ENCODE assay signal across 32 cellular contexts in the genomic region with DNA sequence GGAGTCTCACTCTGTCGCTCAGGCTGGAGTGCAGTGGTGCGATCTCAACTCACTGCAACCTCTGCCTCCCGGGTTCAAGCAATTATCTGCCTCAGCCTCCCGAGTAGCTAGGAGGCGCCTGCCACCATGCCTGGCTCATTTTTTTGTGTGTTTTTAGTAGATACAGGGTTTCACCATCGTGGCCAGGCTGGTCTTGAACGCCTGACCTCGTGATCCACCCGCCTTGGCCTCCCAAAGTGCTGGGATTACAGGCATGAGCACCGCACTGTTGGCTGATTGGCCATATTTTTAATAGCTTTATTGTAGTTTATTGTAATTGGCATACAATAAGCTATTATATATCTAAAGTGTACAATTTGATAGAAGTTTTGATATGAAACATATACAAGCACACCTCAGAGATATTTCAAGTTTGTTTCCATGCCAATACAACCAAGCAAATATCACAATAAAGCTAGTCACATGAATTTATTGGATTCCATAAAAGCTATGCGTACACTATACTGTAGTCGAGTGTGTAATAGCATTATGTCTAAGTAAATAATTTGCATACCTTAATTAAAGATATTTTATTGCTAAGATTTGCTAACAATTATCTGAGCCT. TPM values are rescaled to one million over a fixed set of nuclear protein-coding genes. Genes with fewer than 3 reads are reported as not detected.
"Had no signal": no experiment of that assay in that cellular context is flagged by ENCODE, and none has a peak within 500 bp of the region (broad histone marks: within the 10 kb centered on the region; RNA-seq: fewer than 3 reads in every experiment).

No MANE protein-coding gene starts in this region.

- H3K9me3 ChIP-seq: body of pancreas, colonic mucosa, esophagus squamous epithelium, gastroesophageal sphincter had no signal

- H3K27ac Mint-ChIP-seq: activated CD4-positive, alpha-beta memory T cell treated with anti-CD3 and anti-CD28 coated beads, Interleukin-2, amount 10 ng/mL, durations not matched to agents 7 days and 5 days; activated CD4-positive, alpha-beta T cell treated with anti-CD3 and anti-CD28 coated beads, Interleukin-2, amount 10 ng/mL, durations not matched to agents 7 days and 5 days; activated naive CD8-positive, alpha-beta T cell; activated T-cell treated with anti-CD3 and anti-CD28 coated beads, Interleukin-2, amount 50 U/mL, for 24 hours; activated T-helper 17 cell treated with anti-CD3 and anti-CD28 coated beads, Interleukin-2, amount 50 U/mL, for 72 hours; WTC11 had no signal

- H3K4me1 ChIP-seq: esophagus squamous epithelium, gastroesophageal sphincter had no signal

- DNase-seq: activated CD4-positive, alpha-beta memory T cell treated with anti-CD3 and anti-CD28 coated beads, Interleukin-2, amount 10 ng/mL, durations not matched to agents 7 days and 5 days; activated CD4-positive, alpha-beta T cell treated with anti-CD3 and anti-CD28 coated beads for 1 hour; activated CD4-positive, alpha-beta T cell treated with anti-CD3 and anti-CD28 coated beads for 4 hours; activated CD4-positive, alpha-beta T cell treated with anti-CD3 and anti-CD28 coated beads, Interleukin-2, amount 10 ng/mL, durations not matched to agents 7 days and 5 days; activated CD4-positive, alpha-beta T cell treated with anti-CD3 and anti-CD28 coated beads, Interleukin-2, amount 50 U/mL, for 4 hours; activated CD8-positive, alpha-beta memory T cell treated with anti-CD3 and anti-CD28 coated beads, Interleukin-2, amount 50 U/mL, for 48 hours; activated effector memory CD4-positive, alpha-beta T cell treated with Interleukin-2 at 50 U/mL for 16 hours; activated gamma-delta T cell treated with Interleukin-2 at 50 U/mL for 16 hours; activated naive CD4-positive, alpha-beta T cell treated with anti-CD3 and anti-CD28 coated beads, Interleukin-2, amount 50 U/mL, for 16 hours; activated naive CD4-positive, alpha-beta T cell treated with Interleukin-2 at 50 U/mL for 16 hours; activated T-cell treated with anti-CD3 and anti-CD28 coated beads for 4 hours; activated T-cell treated with anti-CD3 and anti-CD28 coated beads, Interleukin-2, amount 50 U/mL, for 24 hours; amygdala; aorta; body of pancreas; caudate nucleus; colonic mucosa; effector CD8-positive, alpha-beta T cell; esophagus squamous epithelium; foreskin melanocyte; T-helper 2 cell had no signal

- H3K4me1 Mint-ChIP-seq: activated CD4-positive, alpha-beta memory T cell treated with anti-CD3 and anti-CD28 coated beads, Interleukin-2, amount 10 ng/mL, durations not matched to agents 7 days and 5 days; activated CD4-positive, alpha-beta T cell treated with anti-CD3 and anti-CD28 coated beads, Interleukin-2, amount 10 ng/mL, durations not matched to agents 7 days and 5 days; activated T-helper 17 cell treated with anti-CD3 and anti-CD28 coated beads, Interleukin-2, amount 50 U/mL, for 72 hours; WTC11 had no signal

- FAIRE-seq: endometrium, endothelial cell of umbilical vein had no signal

- H3K4me3 ChIP-seq: body of pancreas, colonic mucosa, esophagus squamous epithelium, gastroesophageal sphincter had no signal

- H3K36me3 Mint-ChIP-seq: activated naive CD8-positive, alpha-beta T cell; WTC11 had no signal

- H3K27ac ChIP-seq: body of pancreas, colonic mucosa, epithelial cell of prostate, esophagus squamous epithelium, gastroesophageal sphincter had no signal

- H3K9me3 Mint-ChIP-seq: activated CD4-positive, alpha-beta memory T cell treated with anti-CD3 and anti-CD28 coated beads, Interleukin-2, amount 10 ng/mL, durations not matched to agents 7 days and 5 days; activated CD4-positive, alpha-beta T cell treated with anti-CD3 and anti-CD28 coated beads, Interleukin-2, amount 10 ng/mL, durations not matched to agents 7 days and 5 days; activated T-cell treated with anti-CD3 and anti-CD28 coated beads, Interleukin-2, amount 50 U/mL, for 24 hours; activated T-helper 17 cell treated with anti-CD3 and anti-CD28 coated beads, Interleukin-2, amount 50 U/mL, for 72 hours; WTC11 had no signal

- H3K27me3 ChIP-seq: body of pancreas, colonic mucosa, esophagus squamous epithelium, gastroesophageal sphincter had no signal

- ATAC-seq: activated T-helper 17 cell treated with anti-CD3 and anti-CD28 coated beads, Interleukin-2, amount 50 U/mL, for 72 hours; body of pancreas; gastroesophageal sphincter; WTC11 had no signal

- H3K4me3 Mint-ChIP-seq: activated CD4-positive, alpha-beta memory T cell treated with anti-CD3 and anti-CD28 coated beads, Interleukin-2, amount 10 ng/mL, durations not matched to agents 7 days and 5 days; activated CD4-positive, alpha-beta T cell treated with anti-CD3 and anti-CD28 coated beads, Interleukin-2, amount 10 ng/mL, durations not matched to agents 7 days and 5 days; activated naive CD8-positive, alpha-beta T cell; activated T-cell treated with anti-CD3 and anti-CD28 coated beads, Interleukin-2, amount 50 U/mL, for 24 hours; activated T-helper 17 cell treated with anti-CD3 and anti-CD28 coated beads, Interleukin-2, amount 50 U/mL, for 72 hours; WTC11 had no signal

- H3K36me3 ChIP-seq: colonic mucosa, esophagus squamous epithelium, gastroesophageal sphincter had no signal

RNA-seq across cellular contexts. Expression of a gene that starts 5.6 kb away (rescaled TPM):
- total RNA-seq: activated T-helper 17 cell treated with anti-CD3 and anti-CD28 coated beads, Interleukin-2, amount 50 U/mL, for 72 hours; chondrocyte; dermis microvascular lymphatic vessel endothelial cell; endothelial cell of umbilical vein; fibroblast of lung; glomerular endothelial cell; WTC11 had no signal
- polyA plus RNA-seq: endothelial cell of umbilical vein, fibroblast of lung had no signal
